ENCODE assay signal across 23 cellular contexts in genomic region chr21:18334066-18334465, GRCh38.
DNase-seq lines count a peak whose midpoint lies in the region; ATAC-seq and TF ChIP-seq lines count a peak whose summit lies in the region.
"Had no signal": no experiment of that assay in that cellular context is flagged by ENCODE, and none has a peak within 500 bp of the region (broad histone marks: within the 10 kb centered on the region; RNA-seq: fewer than 3 reads in every experiment).

No MANE protein-coding gene starts in this region.

- no peak for ATAC-seq in natural killer cell treated with Interleukin-12 subunit alpha and Interleukin-12 subunit beta and Interleukin-15 and Interleukin-18, amount 100 ng/mL, for 72 hours

- no peaks in the 10 kb centered on the region for H3K27me3 Mint-ChIP-seq in natural killer cell treated with Interleukin-12 subunit alpha and Interleukin-12 subunit beta and Interleukin-15 and Interleukin-18, amount 100 ng/mL, for 72 hours
- H3K27me3 Mint-ChIP-seq: B cell; CD4-positive, CD25-positive, alpha-beta regulatory T cell had no signal

- H3K9me3 Mint-ChIP-seq in natural killer cell treated with Interleukin-12 subunit alpha and Interleukin-12 subunit beta and Interleukin-15 and Interleukin-18, amount 100 ng/mL, for 72 hours, result peaks cover 7% of the 10 kb centered on the region

- peaks cover 3% of the 10 kb centered on the region for H3K9me3 ChIP-seq in A673 (ENCODE audit: low read depth, low read length, poor library complexity, severe bottlenecking)
- H3K9me3 ChIP-seq: HAP-1, SJCRH30 had no signal

- no peak overlapping the region for H3K27ac ChIP-seq in A673 (ENCODE audit: low read depth, low read length, poor library complexity, severe bottlenecking)
- H3K27ac ChIP-seq: GM23248, HL-60, KMS-11, SJCRH30 had no signal

- H3K27ac Mint-ChIP-seq in natural killer cell treated with Interleukin-12 subunit alpha and Interleukin-12 subunit beta and Interleukin-15 and Interleukin-18, amount 100 ng/mL, for 72 hours, result no peak overlapping the region
- H3K27ac Mint-ChIP-seq: B cell; CD4-positive, CD25-positive, alpha-beta regulatory T cell had no signal

- DNase-seq in A673 (ENCODE audit: low spot score) (peak; percentile 3), H4 (ENCODE audit: low spot score) (peak; percentile 11), NCI-H69 (lab: John Stamatoyannopoulos, UW) (peak; percentile 54), glomerular visceral epithelial cell (ENCODE audit: extremely low spot score) (peak; percentile 28), erythroblast (lab: John Stamatoyannopoulos, UW) (no peak)
- no peak for DNase-seq in natural killer cell treated with Interleukin-12 subunit alpha and Interleukin-12 subunit beta and Interleukin-15 and Interleukin-18, amount 100 ng/mL, for 72 hours (ENCODE audit: low spot score)
- DNase-seq in activated CD8-positive, alpha-beta memory T cell treated with anti-CD3 and anti-CD28 coated beads for 24 hours, result no peak
- DNase-seq: CD4-positive, CD25-positive, alpha-beta regulatory T cell; COR-L47; DMS153; GM23248; IMR-90; NCI-H1417; NCI-H1694 treated with DMSO at 0.1 percent for 48 hours; NCI-H2081 treated with DMSO at 0.1 percent for 48 hours; NCI-H510A; NCI-H748 treated with DMSO at 0.1 percent for 48 hours; SJCRH30; T-helper 1 cell had no signal

- no peaks in the 10 kb centered on the region for H3K36me3 Mint-ChIP-seq in natural killer cell treated with Interleukin-12 subunit alpha and Interleukin-12 subunit beta and Interleukin-15 and Interleukin-18, amount 100 ng/mL, for 72 hours
- H3K36me3 Mint-ChIP-seq: CD4-positive, CD25-positive, alpha-beta regulatory T cell had no signal

- H3K4me3 ChIP-seq in A673 (ENCODE audit: low read depth, low read length, poor library complexity, severe bottlenecking), result no peak overlapping the region
- H3K4me3 ChIP-seq: GM23248, HAP-1, SJCRH30 had no signal

- H3K4me1 ChIP-seq in A673 (ENCODE audit: insufficient read depth, low read length, poor library complexity, severe bottlenecking), result no peaks in the 10 kb centered on the region
- H3K4me1 ChIP-seq: SJCRH30 had no signal

- POLR2A ChIA-PET in A673 (lab: Charles Lee; ENCODE audit: low non-redundant PET), result no interaction called here

- no peak for TF ChIP-seq POLR2A in erythroblast (IDR thresholded peaks at IDR 0.05; ENCODE audit: low read length)

- CTCF ChIA-PET in A673 (lab: Charles Lee), result no interaction called here

- H3K36me3 ChIP-seq in A673 (ENCODE audit: insufficient read depth, low read length, poor library complexity, severe bottlenecking), result no peaks in the 10 kb centered on the region
- H3K36me3 ChIP-seq: HAP-1, SJCRH30 had no signal

- H3K4me3 Mint-ChIP-seq in natural killer cell treated with Interleukin-12 subunit alpha and Interleukin-12 subunit beta and Interleukin-15 and Interleukin-18, amount 100 ng/mL, for 72 hours, result no peak overlapping the region
- H3K4me3 Mint-ChIP-seq: B cell; CD4-positive, CD25-positive, alpha-beta regulatory T cell had no signal

- intact Hi-C loops in A673 (cut with micrococcal nuclease; ENCODE audit: unreplicated experiment), result no loop called here

- no TSS peak for BruUV-seq in A673 (replicated peaks; lab: Mats Ljungman, UMichigan)

- no peak for TF ChIP-seq CTCF in A673 (conservative IDR thresholded peaks at IDR 0.05; ENCODE audit: low read depth, low read length)

- H3K4me1 Mint-ChIP-seq in natural killer cell treated with Interleukin-12 subunit alpha and Interleukin-12 subunit beta and Interleukin-15 and Interleukin-18, amount 100 ng/mL, for 72 hours (ENCODE audit: low read depth in 2 of 2), result no peaks in the 10 kb centered on the region
- H3K4me1 Mint-ChIP-seq: B cell; CD4-positive, CD25-positive, alpha-beta regulatory T cell had no signal

- no peaks in the 10 kb centered on the region for H3K27me3 ChIP-seq in A673 (replicated peaks; ENCODE audit: insufficient read depth, low read depth, low read length, poor library complexity)
- H3K27me3 ChIP-seq: SJCRH30 had no signal

Comparison
In these comparisons a context has a peak if more than half of its experiments do, and no peak if none do; other contexts are left out.
1. DNase-seq: peak in A673 (single experiment), H4 (single experiment), NCI-H69 (single experiment) and glomerular visceral epithelial cell (single experiment); none in natural killer cell treated with Interleukin-12 subunit alpha and Interleukin-12 subunit beta and Interleukin-15 and Interleukin-18, amount 100 ng/mL, for 72 hours (single experiment), erythroblast (0 of 2) and activated CD8-positive, alpha-beta memory T cell treated with anti-CD3 and anti-CD28 coated beads for 24 hours (single experiment).